In genomic region chr2:20560891-20561702, GRCh38 we compare ENCODE assay signal across 26 cellular contexts.
A peak's percentile ranks its signal among the peaks of the same experiment; 100 is the strongest.
DNase-seq lines count a peak whose midpoint lies in the region; ATAC-seq and TF ChIP-seq lines count a peak whose summit lies in the region.
"Had no signal": no experiment of that assay in that cellular context is flagged by ENCODE, and none has a peak within 500 bp of the region (broad histone marks: within the 10 kb centered on the region; RNA-seq: fewer than 3 reads in every experiment).

No MANE protein-coding gene starts in this region.

- H3K79me2 ChIP-seq in GM23338 (replicated peaks; ENCODE audit: insufficient read depth) (no peaks in the 10 kb centered on the region), osteoblast (ENCODE audit: insufficient read depth, low read length) (no peaks in the 10 kb centered on the region)

- H3K4me3 ChIP-seq in GM23338 (no peak overlapping the region), RWPE2 (ENCODE audit: severe bottlenecking) (no peak overlapping the region), endodermal cell (ENCODE audit: low read length) (no peak overlapping the region), osteoblast (ENCODE audit: insufficient read depth, low read length) (no peak overlapping the region)
- H3K4me3 ChIP-seq: left ventricle myocardium inferior, Peyer's patch, prostate gland had no signal

- peaks cover 26% of the 10 kb centered on the region for H3K4me1 ChIP-seq in GM23338 (ENCODE audit: insufficient read depth)
- H3K4me1 ChIP-seq in RWPE2 (ENCODE audit: insufficient read depth, poor library complexity, severe bottlenecking), result peaks cover 18% of the 10 kb centered on the region
- H3K4me1 ChIP-seq in endodermal cell (ENCODE audit: control insufficient read depth, insufficient read depth, low read length), result no peaks in the 10 kb centered on the region
- peaks cover 25% of the 10 kb centered on the region for H3K4me1 ChIP-seq in osteoblast (ENCODE audit: insufficient read depth, low read length)
- H3K4me1 ChIP-seq: Peyer's patch, prostate gland had no signal

- H3K27ac Mint-ChIP-seq in GM23338 (peak overlapping the region; percentile 19; the same call in 1 of the 2 replicates), endodermal cell (peak overlapping the region; percentile 70)
- H3K27ac Mint-ChIP-seq: activated CD4-positive, alpha-beta T cell treated with anti-CD3 and anti-CD28 coated beads, Interleukin-2, amount 10 ng/mL, durations not matched to agents 7 days and 5 days; activated naive CD8-positive, alpha-beta T cell treated with anti-CD3 and anti-CD28 coated beads, Interleukin-2, amount 10 ng/mL, durations not matched to agents 7 days and 5 days; activated T-helper 2 cell treated with anti-CD3 and anti-CD28 coated beads, Interferon-gamma antibody, Interleukin-2, Interleukin-4, amounts not matched to agents 10 μg/mL and 5 μg/mL and 100 μg/mL, durations not matched to agents 14 hours and 24 hours and 36 hours; T-helper 2 cell treated with Interferon-gamma antibody and Interleukin-4, amounts not matched to agents 5 μg/mL and 100 μg/mL, for 36 hours had no signal

- H3K27me3 ChIP-seq in GM23338 (ENCODE audit: insufficient read depth), result no peaks in the 10 kb centered on the region
- H3K27me3 ChIP-seq in RWPE2 (ENCODE audit: insufficient read depth, poor library complexity, severe bottlenecking), result no peaks in the 10 kb centered on the region
- no peaks in the 10 kb centered on the region for H3K27me3 ChIP-seq in endodermal cell (ENCODE audit: control insufficient read depth, insufficient read depth, low read length, poor library complexity, severe bottlenecking)
- peaks cover 5% of the 10 kb centered on the region for H3K27me3 ChIP-seq in osteoblast (ENCODE audit: insufficient read depth, low read length)
- H3K27me3 ChIP-seq: Peyer's patch had no signal

- H4K20me1 ChIP-seq in GM23338 (replicated peaks; ENCODE audit: insufficient read depth) (no peaks in the 10 kb centered on the region), osteoblast (ENCODE audit: insufficient read depth, low read length) (no peaks in the 10 kb centered on the region)

- H3K4me1 Mint-ChIP-seq in GM23338, result peaks cover 38% of the 10 kb centered on the region
- H3K4me1 Mint-ChIP-seq in endodermal cell, result peaks cover 19% of the 10 kb centered on the region
- H3K4me1 Mint-ChIP-seq: activated CD4-positive, alpha-beta T cell treated with anti-CD3 and anti-CD28 coated beads, Interleukin-2, amount 10 ng/mL, durations not matched to agents 7 days and 5 days; activated naive CD8-positive, alpha-beta T cell treated with anti-CD3 and anti-CD28 coated beads, Interleukin-2, amount 10 ng/mL, durations not matched to agents 7 days and 5 days; CD14-positive monocyte; immature natural killer cell had no signal

- H3K4me2 ChIP-seq in GM23338 (peak overlapping the region; percentile 60), osteoblast (ENCODE audit: insufficient read depth, low read length) (peak overlapping the region; percentile 41)

- peaks cover 17% of the 10 kb centered on the region for H3K27me3 Mint-ChIP-seq in GM23338 (ENCODE audit: insufficient read depth, low read depth, poor library complexity)
- peaks cover 6% of the 10 kb centered on the region for H3K27me3 Mint-ChIP-seq in endodermal cell (ENCODE audit: insufficient read depth)

- H3K9me2 ChIP-seq in GM23338 (ENCODE audit: insufficient read depth), result no peaks in the 10 kb centered on the region

- H3K9ac ChIP-seq in endodermal cell (ENCODE audit: extremely low read depth, low read length, poor library complexity, severe bottlenecking), result no peak overlapping the region

- H3K9me3 ChIP-seq in RWPE2 (ENCODE audit: severe bottlenecking) (no peaks in the 10 kb centered on the region), endodermal cell (ENCODE audit: control insufficient read depth, low read length) (no peaks in the 10 kb centered on the region), osteoblast (ENCODE audit: low read depth, low read length) (no peaks in the 10 kb centered on the region)
- H3K9me3 ChIP-seq: left ventricle myocardium inferior, Peyer's patch, prostate gland had no signal

- H3K4me3 Mint-ChIP-seq in GM23338 (no peak overlapping the region), endodermal cell (no peak overlapping the region)
- H3K4me3 Mint-ChIP-seq: activated CD4-positive, alpha-beta T cell treated with anti-CD3 and anti-CD28 coated beads, Interleukin-2, amount 10 ng/mL, durations not matched to agents 7 days and 5 days; activated naive CD8-positive, alpha-beta T cell treated with anti-CD3 and anti-CD28 coated beads, Interleukin-2, amount 10 ng/mL, durations not matched to agents 7 days and 5 days; CD14-positive monocyte; immature natural killer cell; neural crest cell; T-helper 2 cell treated with Interferon-gamma antibody and Interleukin-4, amounts not matched to agents 5 μg/mL and 100 μg/mL, for 36 hours had no signal

- TF ChIP-seq CTCF in GM23338 (conservative IDR thresholded peaks at IDR 0.05; ENCODE audit: low read depth in 2 of 2) (no peak), RWPE2 (IDR thresholded peaks at IDR 0.05; ENCODE audit: poor library complexity, severe bottlenecking) (no peak), endodermal cell (conservative IDR thresholded peaks at IDR 0.05) (no peak), osteoblast (IDR thresholded peaks at IDR 0.05; ENCODE audit: extremely low read depth, low read depth, low read length) (no peak)

- H3F3A ChIP-seq in GM23338 (replicated peaks; ENCODE audit: low read depth), result no peaks in the 10 kb centered on the region

- WGBS in endodermal cell (ENCODE audit: insufficient coverage in 1 of 2, insufficient read length in 1 of 2), 2 experiments, result 62 to 73% methylated on average over 4 to 6 of the region's 6 CpGs

- DNase-seq in GM23338 (ENCODE audit: low spot score), result no peak
- DNase-seq in RWPE2 (ENCODE audit: low spot score), result no peak
- DNase-seq in endodermal cell, result peak; percentile 50
- DNase-seq in osteoblast (ENCODE audit: insufficient read length, low spot score, missing footprints), result peak; percentile 46
- DNase-seq in NCI-H69 (lab: John Stamatoyannopoulos, UW), result no peak
- DNase-seq in COLO668 (lab: John Stamatoyannopoulos, UW; ENCODE audit: unreplicated experiment), result no peak
- no peak for DNase-seq in DMS153 (lab: John Stamatoyannopoulos, UW)
- DNase-seq: activated CD4-positive, alpha-beta T cell treated with anti-CD3 and anti-CD28 coated beads, Interleukin-2, amount 10 ng/mL, durations not matched to agents 7 days and 5 days; activated naive CD8-positive, alpha-beta T cell treated with anti-CD3 and anti-CD28 coated beads, Interleukin-2, amount 10 ng/mL, durations not matched to agents 7 days and 5 days; cortex of kidney; immature natural killer cell; Karpas-422; left ventricle myocardium inferior; NCI-H1092; NCI-H2081; NCI-H510A; NK-92 treated with Interleukin-12 subunit alpha and Interleukin-12 subunit beta, amount 100 ng/mL, for 24 hours had no signal

- H3K36me3 ChIP-seq in GM23338 (ENCODE audit: insufficient read depth), result no peaks in the 10 kb centered on the region
- no peaks in the 10 kb centered on the region for H3K36me3 ChIP-seq in RWPE2 (ENCODE audit: low read depth)
- no peaks in the 10 kb centered on the region for H3K36me3 ChIP-seq in endodermal cell (ENCODE audit: control insufficient read depth, insufficient read depth, low read length)
- no peaks in the 10 kb centered on the region for H3K36me3 ChIP-seq in osteoblast (ENCODE audit: insufficient read depth, low read length)
- H3K36me3 ChIP-seq: left ventricle myocardium inferior, Peyer's patch, prostate gland had no signal

- H3K27ac ChIP-seq in GM23338 (ENCODE audit: low read depth) (no peak overlapping the region), RWPE2 (ENCODE audit: poor library complexity, severe bottlenecking) (peak overlapping the region; percentile 40), endodermal cell (ENCODE audit: low read depth, low read length) (no peak overlapping the region), osteoblast (ENCODE audit: low read depth, low read length) (no peak overlapping the region)
- H3K27ac ChIP-seq: left ventricle myocardium inferior, Peyer's patch, prostate gland, VCaP had no signal

- no peaks in the 10 kb centered on the region; the same call in 2 of the 3 replicates for H3K9me3 Mint-ChIP-seq in GM23338
- H3K9me3 Mint-ChIP-seq in endodermal cell, result no peaks in the 10 kb centered on the region
- H3K9me3 Mint-ChIP-seq: activated CD4-positive, alpha-beta T cell treated with anti-CD3 and anti-CD28 coated beads, Interleukin-2, amount 10 ng/mL, durations not matched to agents 7 days and 5 days; activated naive CD8-positive, alpha-beta T cell treated with anti-CD3 and anti-CD28 coated beads, Interleukin-2, amount 10 ng/mL, durations not matched to agents 7 days and 5 days; activated T-helper 2 cell treated with anti-CD3 and anti-CD28 coated beads, Interferon-gamma antibody, Interleukin-2, Interleukin-4, amounts not matched to agents 10 μg/mL and 5 μg/mL and 100 μg/mL, durations not matched to agents 14 hours and 24 hours and 36 hours; immature natural killer cell; neural crest cell; T-helper 2 cell treated with Interferon-gamma antibody and Interleukin-4, amounts not matched to agents 5 μg/mL and 100 μg/mL, for 36 hours had no signal

- H2AFZ ChIP-seq in GM23338 (0 out of 2 replicates have a peak overlapping the region, but pooled peaks have one; percentile 52), osteoblast (ENCODE audit: low read length) (no peak overlapping the region)

- ATAC-seq in GM23338 (no peak), RWPE2 (ENCODE audit: low read depth) (peak; percentile 65), GM21737 (IDR thresholded peaks at IDR 0.05; ENCODE audit: unreplicated experiment) (no peak)
- ATAC-seq: HCT116 had no signal

- H3K36me3 Mint-ChIP-seq in GM23338 (ENCODE audit: low read depth), result no peaks in the 10 kb centered on the region
- H3K36me3 Mint-ChIP-seq in endodermal cell (ENCODE audit: low read depth), result no peaks in the 10 kb centered on the region
- H3K36me3 Mint-ChIP-seq: activated naive CD8-positive, alpha-beta T cell treated with anti-CD3 and anti-CD28 coated beads, Interleukin-2, amount 10 ng/mL, durations not matched to agents 7 days and 5 days; CD14-positive monocyte had no signal

TF ChIP-seq in GM23338, 12 proteins besides CTCF, POLR2A, EP300 and RAD21 (continues in another document):
- TF ChIP-seq POLR2AphosphoS5 (IDR thresholded peaks at IDR 0.05; ENCODE audit: low read depth) (no peak), EZH2phosphoT487 (IDR thresholded peaks at IDR 0.05; ENCODE audit: unreplicated experiment) (no peak), EZH2 (IDR thresholded peaks at IDR 0.05; ENCODE audit: low read depth, unreplicated experiment) (no peak), JUNB (IDR thresholded peaks at IDR 0.05; ENCODE audit: unreplicated experiment) (no peak)

Comparison
In these comparisons a context has a peak if more than half of its experiments do, and no peak if none do; other contexts are left out.
1. DNase-seq: peak in endodermal cell (single experiment) and osteoblast (single experiment); none in GM23338 (single experiment), RWPE2 (single experiment), NCI-H69 (single experiment), COLO668 (single experiment) and DMS153 (single experiment).